Comparison of ENCODE assay signal across 8 cellular contexts in genomic region chr19:35673121-35673804, GRCh38. TPM values are rescaled to one million over a fixed set of nuclear protein-coding genes. Genes with fewer than 3 reads are reported as not detected.
A peak's percentile ranks its signal among the peaks of the same experiment; 100 is the strongest.
DNase-seq lines count a peak whose midpoint lies in the region; ATAC-seq, FAIRE-seq and TF ChIP-seq lines count a peak whose summit lies in the region.

No MANE protein-coding gene starts in this region.

- H3K4me1 ChIP-seq in Panc1 (ENCODE audit: control insufficient read depth, insufficient read depth, low read length) (no peaks in the 10 kb centered on the region), hepatocyte (ENCODE audit: insufficient read depth) (no peaks in the 10 kb centered on the region)

- H3K9me3 Mint-ChIP-seq in activated naive CD8-positive, alpha-beta T cell treated with anti-CD3 and anti-CD28 coated beads, Interleukin-2, amount 10 ng/mL, durations not matched to agents 7 days and 5 days, result no peaks in the 10 kb centered on the region

- no peaks in the 10 kb centered on the region for H4K20me1 ChIP-seq in hepatocyte (ENCODE audit: insufficient read depth, poor library complexity, severe bottlenecking)

- POLR2A ChIA-PET in Panc1 (lab: Charles Lee), result interaction anchor here (0.7 to 0.9 kb wide), 2 partner anchors 29 to 30 kb away, joined by 3 to 6 read pairs; no protein-coding TSS in a partner anchor
- POLR2A ChIA-PET in activated naive CD8-positive, alpha-beta T cell treated with anti-CD3 and anti-CD28 coated beads, Interleukin-2, amount 10 ng/mL, durations not matched to agents 7 days and 5 days (lab: Charles Lee), result interaction anchor here (0.6 to 1.4 kb wide), 8 partner anchors 13 to 137 kb away, joined by 3 to 8 read pairs (median 3); partner anchors contain the start of genes COX6B1, ETV2, PSENEN and U2AF1L4

- H3K27ac ChIP-seq in Panc1 (ENCODE audit: low read length) (peak overlapping the region; percentile 31; the same call in 1 of the 2 replicates), hepatocyte (no peak overlapping the region)

- BruUV-seq in Panc1 (replicated peaks; lab: Mats Ljungman, UMichigan), result no TSS peak

- CTCF ChIA-PET in Panc1 (lab: Charles Lee), result interaction anchor here (0.7 to 1.1 kb wide), 2 partner anchors 16 to 19 kb away, joined by 4 to 6 read pairs; no protein-coding TSS in a partner anchor

- no peaks in the 10 kb centered on the region for H3K79me2 ChIP-seq in hepatocyte

- ATAC-seq in Panc1, result peak; percentile 98
- ATAC-seq in activated naive CD8-positive, alpha-beta T cell treated with anti-CD3 and anti-CD28 coated beads, Interleukin-2, amount 10 ng/mL, durations not matched to agents 7 days and 5 days (ENCODE audit: low read depth), result peak; percentile 81

- peaks cover 3% of the 10 kb centered on the region; the same call in 1 of the 2 replicates for H3K27me3 ChIP-seq in Panc1 (ENCODE audit: control insufficient read depth, insufficient read depth, low read length)
- no peaks in the 10 kb centered on the region for H3K27me3 ChIP-seq in hepatocyte

- H3K9me3 ChIP-seq in Panc1 (ENCODE audit: control insufficient read depth, insufficient read depth, low read depth, low read length), result no peaks in the 10 kb centered on the region
- H3K9me3 ChIP-seq in hepatocyte (ENCODE audit: low read depth), result no peaks in the 10 kb centered on the region

- no peak for TF ChIP-seq CTCF in Panc1 (IDR thresholded peaks at IDR 0.05)
- TF ChIP-seq CTCF in hepatocyte (IDR thresholded peaks at IDR 0.05; ENCODE audit: poor library complexity), result no peak

- peaks cover 39% of the 10 kb centered on the region for H3K27me3 Mint-ChIP-seq in activated naive CD8-positive, alpha-beta T cell treated with anti-CD3 and anti-CD28 coated beads, Interleukin-2, amount 10 ng/mL, durations not matched to agents 7 days and 5 days

- in situ Hi-C loops in Panc1 (cut with HindIII; ENCODE audit: low pct_unique_long_range_greater_than_20kb, low sequenced_read_pairs), result no loop called here

- DNase-seq in GM18507 (ENCODE audit: extremely low spot score, insufficient read length, low read depth) (peak; percentile 32), Panc1 (ENCODE audit: low read depth, low spot score) (peak; percentile 20), hepatocyte (ENCODE audit: low spot score) (peak; percentile 62), DMS153 (lab: John Stamatoyannopoulos, UW) (no peak), NCI-H2107 (lab: John Stamatoyannopoulos, UW) (no peak), cerebellum (ENCODE audit: low spot score) (no peak)
- DNase-seq in activated naive CD8-positive, alpha-beta T cell treated with anti-CD3 and anti-CD28 coated beads, Interleukin-2, amount 10 ng/mL, durations not matched to agents 7 days and 5 days, result peak; percentile 62
- DNase-seq in stimulated activated CD4-positive, alpha-beta T cell treated with anti-CD3 and anti-CD28 coated beads, Interleukin-1b, Interleukin-23, amount 100 ng/mL, for 24 hours (ENCODE audit: low read depth in 4 of 4, low spot score in 1 of 4), result peak in 3 of 4 experiments; percentile 6 to 43 (median 25)

- H3K4me3 ChIP-seq in Panc1 (ENCODE audit: low read depth in 2 of 2, low read length in 2 of 2) (peak overlapping the region; percentile 53 to 57), hepatocyte (peak overlapping the region; percentile 12)

- H3K9me2 ChIP-seq in hepatocyte (replicated peaks; ENCODE audit: insufficient read depth), result no peaks in the 10 kb centered on the region

- H3K4me2 ChIP-seq in hepatocyte, result peak overlapping the region; percentile 74

- peak overlapping the region; percentile 84 for H3K4me3 Mint-ChIP-seq in activated naive CD8-positive, alpha-beta T cell treated with anti-CD3 and anti-CD28 coated beads, Interleukin-2, amount 10 ng/mL, durations not matched to agents 7 days and 5 days

- no peaks in the 10 kb centered on the region for H3K36me3 Mint-ChIP-seq in activated naive CD8-positive, alpha-beta T cell treated with anti-CD3 and anti-CD28 coated beads, Interleukin-2, amount 10 ng/mL, durations not matched to agents 7 days and 5 days

- H3K36me3 ChIP-seq in Panc1 (ENCODE audit: control insufficient read depth, insufficient read depth, low read length) (no peaks in the 10 kb centered on the region), hepatocyte (replicated peaks; ENCODE audit: insufficient read depth, low read depth) (no peaks in the 10 kb centered on the region)

- FAIRE-seq in GM18507 (lab: Jason Lieb, UNC), result peak; percentile 80

- intact Hi-C loops in Panc1 (cut with micrococcal nuclease; ENCODE audit: unreplicated experiment), result no loop called here

- peaks cover 10% of the 10 kb centered on the region for H3K4me1 Mint-ChIP-seq in activated naive CD8-positive, alpha-beta T cell treated with anti-CD3 and anti-CD28 coated beads, Interleukin-2, amount 10 ng/mL, durations not matched to agents 7 days and 5 days

- peak overlapping the region; percentile 73 for H3K27ac Mint-ChIP-seq in activated naive CD8-positive, alpha-beta T cell treated with anti-CD3 and anti-CD28 coated beads, Interleukin-2, amount 10 ng/mL, durations not matched to agents 7 days and 5 days

- 6% methylated on average over 32 of the region's 39 CpGs for WGBS in hepatocyte (ENCODE audit: low lambda C conversion rate, missing lambda C conversion rate)

- H2AFZ ChIP-seq in hepatocyte, result peak overlapping the region; percentile 53

RNA-seq across cellular contexts. Expression of gene UPK1A, which starts 6.9 kb away (rescaled TPM):
- 0.67 TPM for total RNA-seq in Panc1 (2021; ENCODE audit: unreplicated experiment)
- polyA plus RNA-seq in Panc1 (2012; ENCODE audit: insufficient read length), result 3.1 TPM
- total RNA-seq in activated naive CD8-positive, alpha-beta T cell treated with anti-CD3 and anti-CD28 coated beads, Interleukin-2, amount 10 ng/mL, durations not matched to agents 7 days and 5 days, result 1 to 10 TPM in 1 of 2 experiments, under 1 TPM in 1; 0.88 to 1.7 TPM
- 3.6 and 7.8 TPM in 2 replicates for total RNA-seq in hepatocyte
- polyA plus RNA-seq in hepatocyte, result 19.6 and 27.5 TPM in 2 replicates
- total RNA-seq in cerebellum, result not detected

RNA-seq across cellular contexts. Expression of gene COX6B1, which starts 25.1 kb away (rescaled TPM):
- total RNA-seq in Panc1 (2021; ENCODE audit: unreplicated experiment), result 835 TPM
- 771 TPM for polyA plus RNA-seq in Panc1 (2012; ENCODE audit: insufficient read length)
- 100 to 1,000 TPM; 407 to 412 TPM for total RNA-seq in activated naive CD8-positive, alpha-beta T cell treated with anti-CD3 and anti-CD28 coated beads, Interleukin-2, amount 10 ng/mL, durations not matched to agents 7 days and 5 days
- 586 and 603 TPM in 2 replicates for total RNA-seq in hepatocyte
- 635 and 692 TPM in 2 replicates for polyA plus RNA-seq in hepatocyte
- 112 TPM for total RNA-seq in cerebellum

RNA-seq across cellular contexts. Expression of gene ZBTB32, which starts 31.1 kb away (rescaled TPM):
- not detected for total RNA-seq in Panc1 (2021; ENCODE audit: unreplicated experiment)
- polyA plus RNA-seq in Panc1 (2012; ENCODE audit: insufficient read length), result 0.53 TPM
- 10 to 100 TPM; 24.5 to 33.6 TPM for total RNA-seq in activated naive CD8-positive, alpha-beta T cell treated with anti-CD3 and anti-CD28 coated beads, Interleukin-2, amount 10 ng/mL, durations not matched to agents 7 days and 5 days
- not detected in 2 replicates for total RNA-seq in hepatocyte
- polyA plus RNA-seq in hepatocyte, result 0.11 and 0.80 TPM in 2 replicates
- not detected for total RNA-seq in cerebellum

RNA-seq across cellular contexts. Expression of gene ETV2, which starts 31.7 kb away (rescaled TPM):
- 2.8 TPM for total RNA-seq in Panc1 (2021; ENCODE audit: unreplicated experiment)
- polyA plus RNA-seq in Panc1 (2012; ENCODE audit: insufficient read length), result 3.5 TPM
- 1 to 10 TPM; 1.6 to 1.9 TPM for total RNA-seq in activated naive CD8-positive, alpha-beta T cell treated with anti-CD3 and anti-CD28 coated beads, Interleukin-2, amount 10 ng/mL, durations not matched to agents 7 days and 5 days
- total RNA-seq in hepatocyte, result 1.0 and 1.4 TPM in 2 replicates
- polyA plus RNA-seq in hepatocyte, result 0.79 and 3.5 TPM in 2 replicates
- total RNA-seq in cerebellum, result 0.54 TPM

RNA-seq across cellular contexts. Expression of gene RBM42, which starts 44.4 kb away (rescaled TPM):
- total RNA-seq in Panc1 (2021; ENCODE audit: unreplicated experiment) (180 TPM), hepatocyte (43.3 and 43.6 TPM in 2 replicates), cerebellum (9.6 TPM)
- polyA plus RNA-seq in Panc1 (2012; ENCODE audit: insufficient read length), result 207 TPM
- 10 to 100 TPM; 87.4 to 92.2 TPM for total RNA-seq in activated naive CD8-positive, alpha-beta T cell treated with anti-CD3 and anti-CD28 coated beads, Interleukin-2, amount 10 ng/mL, durations not matched to agents 7 days and 5 days
- 113 and 125 TPM in 2 replicates for polyA plus RNA-seq in hepatocyte

Comparison
In these comparisons a context has a peak if more than half of its experiments do, and no peak if none do; other contexts are left out.
1. DNase-seq: peak in GM18507 (single experiment), Panc1 (single experiment), activated naive CD8-positive, alpha-beta T cell treated with anti-CD3 and anti-CD28 coated beads, Interleukin-2, amount 10 ng/mL, durations not matched to agents 7 days and 5 days (single experiment), hepatocyte (single experiment) and stimulated activated CD4-positive, alpha-beta T cell treated with anti-CD3 and anti-CD28 coated beads, Interleukin-1b, Interleukin-23, amount 100 ng/mL, for 24 hours (3 of 4); none in DMS153 (single experiment), NCI-H2107 (single experiment) and cerebellum (single experiment).
2. RNA of gene ZBTB32, which starts 31.1 kb away (total RNA-seq): 24.5 to 33.6 TPM in activated naive CD8-positive, alpha-beta T cell treated with anti-CD3 and anti-CD28 coated beads, Interleukin-2, amount 10 ng/mL, durations not matched to agents 7 days and 5 days; not detected in Panc1 (single experiment), not detected in hepatocyte and not detected in cerebellum (single experiment); every median in the first group is over 10 times any median in the second.